Comparison of ENCODE assay signal across 1 cellular context in genomic region chr19:11554160-11554559, GRCh38.
TF ChIP-seq lines count a peak whose summit lies in the region.

No MANE protein-coding gene starts in this region.

TF ChIP-seq in HepG2, 621 proteins besides CTCF, POLR2A, EP300 and RAD21:
- TF ChIP-seq SETDB1 (CRISPR knock-in tag; IDR thresholded peaks at IDR 0.05; ENCODE audit: borderline replicate concordance) (no peak), FOXA1 (IDR thresholded peaks at IDR 0.05) (no peak), FOXA1 (CRISPR knock-in tag; IDR thresholded peaks at IDR 0.05) (no peak), PREB (CRISPR knock-in tag; IDR thresholded peaks at IDR 0.05) (no peak), DPF2 (CRISPR knock-in tag; IDR thresholded peaks at IDR 0.05; ENCODE audit: borderline replicate concordance, low read depth) (no peak), HOXA5 (CRISPR knock-in tag; IDR thresholded peaks at IDR 0.05) (no peak), MEIS1 (CRISPR knock-in tag; IDR thresholded peaks at IDR 0.05; ENCODE audit: borderline replicate concordance) (no peak), HMGXB4 (CRISPR knock-in tag; IDR thresholded peaks at IDR 0.05; ENCODE audit: borderline replicate concordance in 1 of 2, low read depth in 1 of 2) (no peak), NPAS2 (CRISPR knock-in tag; IDR thresholded peaks at IDR 0.05; ENCODE audit: borderline replicate concordance) (no peak), RARG (CRISPR knock-in tag; IDR thresholded peaks at IDR 0.05; ENCODE audit: low read depth) (no peak)
